Comparison of ENCODE assay signal across 12 cellular contexts in genomic region chr11:78365381-78365792, GRCh38. TPM values are rescaled to one million over a fixed set of nuclear protein-coding genes. Genes with fewer than 3 reads are reported as not detected.
DNase-seq lines count a peak whose midpoint lies in the region; ATAC-seq and TF ChIP-seq lines count a peak whose summit lies in the region.
"Had no signal": no experiment of that assay in that cellular context is flagged by ENCODE, and none has a peak within 500 bp of the region (broad histone marks: within the 10 kb centered on the region; RNA-seq: fewer than 3 reads in every experiment).

No MANE protein-coding gene starts in this region.

- DNase-seq in A673 (ENCODE audit: low spot score) (no peak), HS-5 (ENCODE audit: low read depth) (peak; percentile 44), astrocyte of the cerebellum (ENCODE audit: low read depth) (peak; percentile 39), islet precursor cell (peak; percentile 91), CD1c-positive myeloid dendritic cell (ENCODE audit: extremely low spot score) (no peak), SHP77 (lab: John Stamatoyannopoulos, UW) (no peak), T-helper 2 cell (no peak)
- DNase-seq: colonic mucosa, NCI-H2227 treated with DMSO at 0.1 percent for 48 hours, sigmoid colon had no signal

- ATAC-seq in GM21717 (IDR thresholded peaks at IDR 0.05; ENCODE audit: unreplicated experiment): no peak

- peak overlapping the region; percentile 19 for H3K27ac ChIP-seq in A673 (ENCODE audit: low read depth, low read length, poor library complexity, severe bottlenecking)
- H3K27ac ChIP-seq: colonic mucosa, HL-60, sigmoid colon had no signal

- CTCF ChIA-PET in A673 (lab: Charles Lee): no interaction called here

- in situ Hi-C loops in astrocyte of the cerebellum (cut with HindIII; ENCODE audit: low sequenced_read_pairs): no loop called here

- no peaks in the 10 kb centered on the region for H3K27me3 ChIP-seq in A673 (replicated peaks; ENCODE audit: insufficient read depth, low read depth, low read length, poor library complexity)
- H3K27me3 ChIP-seq: colonic mucosa, sigmoid colon had no signal

- H3K4me3 ChIP-seq in A673 (ENCODE audit: low read depth, low read length, poor library complexity, severe bottlenecking) (no peak overlapping the region), astrocyte of the cerebellum (ENCODE audit: low read depth, low read length) (no peak overlapping the region)
- H3K4me3 ChIP-seq: colonic mucosa, sigmoid colon had no signal

- intact Hi-C loops in A673 (cut with micrococcal nuclease; ENCODE audit: unreplicated experiment): no loop called here

- H3K4me1 ChIP-seq in A673 (ENCODE audit: insufficient read depth, low read length, poor library complexity, severe bottlenecking): peaks cover 19% of the 10 kb centered on the region
- H3K4me1 ChIP-seq: colonic mucosa had no signal

- POLR2A ChIA-PET in A673 (lab: Charles Lee; ENCODE audit: low non-redundant PET): no interaction called here

- H3K9me3 ChIP-seq in A673 (ENCODE audit: low read depth, low read length, poor library complexity, severe bottlenecking): no peaks in the 10 kb centered on the region
- H3K9me3 ChIP-seq: colonic mucosa, sigmoid colon had no signal

- no TSS peak for BruUV-seq in A673 (replicated peaks; lab: Mats Ljungman, UMichigan)

- no peaks in the 10 kb centered on the region for H3K36me3 ChIP-seq in A673 (ENCODE audit: insufficient read depth, low read length, poor library complexity, severe bottlenecking)
- H3K36me3 ChIP-seq: colonic mucosa, sigmoid colon had no signal

- no peak for TF ChIP-seq CTCF in A673 (conservative IDR thresholded peaks at IDR 0.05; ENCODE audit: low read depth, low read length)
- no peak for TF ChIP-seq CTCF in astrocyte of the cerebellum (IDR thresholded peaks at IDR 0.05; ENCODE audit: low read depth, low read length, missing control alignments)

RNA-seq across cellular contexts. Expression of gene GAB2, which starts 52.2 kb away (rescaled TPM):
- total RNA-seq in A673 (2021): 21.5 and 29.9 TPM in 2 replicates

Comparison
In these comparisons a context has a peak if more than half of its experiments do, and no peak if none do; other contexts are left out.
1. DNase-seq: peak in HS-5 (single experiment), astrocyte of the cerebellum (single experiment) and islet precursor cell (single experiment); none in A673 (single experiment), CD1c-positive myeloid dendritic cell (single experiment), SHP77 (0 of 2) and T-helper 2 cell (0 of 5).